ENCODE assay signal across 8 cellular contexts in genomic region chr11:126917531-126918204, GRCh38.
A peak's percentile ranks its signal among the peaks of the same experiment; 100 is the strongest.
DNase-seq lines count a peak whose midpoint lies in the region; ATAC-seq and TF ChIP-seq lines count a peak whose summit lies in the region.

No MANE protein-coding gene starts in this region.

- no peaks in the 10 kb centered on the region for H3K9me3 Mint-ChIP-seq in activated naive CD8-positive, alpha-beta T cell treated with anti-CD3 and anti-CD28 coated beads for 36 hours

- H3K4me3 ChIP-seq in AG09309 (ENCODE audit: control insufficient read depth, low read depth, low read length) = no peak overlapping the region
- H3K4me3 ChIP-seq in skeletal muscle cell (ENCODE audit: low read depth, low read length) = no peak overlapping the region

- no peak overlapping the region for H3K27ac Mint-ChIP-seq in activated naive CD8-positive, alpha-beta T cell treated with anti-CD3 and anti-CD28 coated beads for 36 hours

- H3K4me1 Mint-ChIP-seq in activated naive CD8-positive, alpha-beta T cell treated with anti-CD3 and anti-CD28 coated beads for 36 hours = peaks cover 4% of the 10 kb centered on the region

- H3K4me3 Mint-ChIP-seq in activated naive CD8-positive, alpha-beta T cell treated with anti-CD3 and anti-CD28 coated beads for 36 hours = no peak overlapping the region

- H3K36me3 Mint-ChIP-seq in activated naive CD8-positive, alpha-beta T cell treated with anti-CD3 and anti-CD28 coated beads for 36 hours = no peaks in the 10 kb centered on the region

- no peaks in the 10 kb centered on the region for H3K27me3 Mint-ChIP-seq in activated naive CD8-positive, alpha-beta T cell treated with anti-CD3 and anti-CD28 coated beads for 36 hours

- TF ChIP-seq CTCF in AG09309 (IDR thresholded peaks at IDR 0.05; ENCODE audit: control insufficient read depth, insufficient read depth, low read depth, low read length, missing control alignments) = no peak

- DNase-seq in AG09309 (ENCODE audit: low read depth) (peak; percentile 97), GM19238 (ENCODE audit: insufficient read length, low spot score) (peak; percentile 7), skeletal muscle cell (ENCODE audit: low read depth) (peak; percentile 93), cerebellar cortex (ENCODE audit: low spot score) (no peak), NCI-H2227 treated with DMSO at 0.1 percent for 48 hours (lab: John Stamatoyannopoulos, UW) (no peak)
- DNase-seq in activated naive CD8-positive, alpha-beta T cell treated with anti-CD3 and anti-CD28 coated beads for 36 hours = peak; percentile 4
- no peak for DNase-seq in activated CD4-positive, CD25-positive, alpha-beta regulatory T cell treated with anti-CD3 and anti-CD28 coated beads, Interleukin-2, amount 50 U/mL, for 72 hours

- peak; percentile 88 for ATAC-seq in HG03097 (IDR thresholded peaks at IDR 0.05; ENCODE audit: low FRiP score, unreplicated experiment)

Comparison
In these comparisons a context has a peak if more than half of its experiments do, and no peak if none do; other contexts are left out.
1. DNase-seq: peak in AG09309 (single experiment), GM19238 (single experiment), activated naive CD8-positive, alpha-beta T cell treated with anti-CD3 and anti-CD28 coated beads for 36 hours (single experiment) and skeletal muscle cell (single experiment); none in cerebellar cortex (single experiment), NCI-H2227 treated with DMSO at 0.1 percent for 48 hours (single experiment) and activated CD4-positive, CD25-positive, alpha-beta regulatory T cell treated with anti-CD3 and anti-CD28 coated beads, Interleukin-2, amount 50 U/mL, for 72 hours (single experiment).